In the genomic region with DNA sequence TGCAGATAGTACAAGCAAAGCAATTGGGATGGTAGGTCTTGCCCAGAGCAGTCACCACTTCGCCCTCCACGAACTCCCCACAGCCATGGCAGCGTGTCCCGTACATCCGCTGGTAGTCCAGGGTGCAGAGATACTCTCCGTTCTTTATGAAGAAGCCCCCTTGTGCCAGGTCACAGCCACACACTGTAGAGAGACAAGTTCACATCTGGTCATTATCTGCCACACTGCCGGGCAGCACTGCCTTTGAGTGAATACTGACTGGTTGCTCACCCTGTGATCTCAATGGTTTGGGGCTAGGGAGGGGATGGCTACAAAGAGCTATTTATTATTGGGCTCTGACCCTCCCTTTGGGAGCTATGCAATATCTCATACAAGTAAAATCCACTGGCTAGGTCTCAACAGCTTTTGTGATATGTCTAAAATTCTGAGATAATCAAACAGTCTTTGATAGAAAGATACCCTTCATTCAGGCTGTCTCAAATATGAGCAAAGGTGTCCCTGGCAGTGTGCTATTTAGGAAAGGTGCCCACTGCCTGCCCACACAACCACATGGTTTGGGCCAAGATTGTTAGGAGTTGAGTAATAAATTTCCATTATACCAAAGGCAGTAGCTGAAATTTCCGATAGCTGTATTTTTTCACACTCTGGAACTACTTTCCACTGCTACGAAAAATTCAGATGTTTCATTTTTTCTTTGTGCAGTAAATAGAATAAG, we compare ENCODE assay signal across 18 cellular contexts.
A peak's percentile ranks its signal among the peaks of the same experiment; 100 is the strongest.
DNase-seq lines count a peak whose midpoint lies in the region; ATAC-seq and TF ChIP-seq lines count a peak whose summit lies in the region.
"Had no signal": no experiment of that assay in that cellular context is flagged by ENCODE, and none has a peak within 500 bp of the region (broad histone marks: within the 10 kb centered on the region; RNA-seq: fewer than 3 reads in every experiment).

No MANE protein-coding gene starts in this region.

- H2AFZ ChIP-seq in H9 (ENCODE audit: low read length) = no peak overlapping the region
- no peak overlapping the region for H2AFZ ChIP-seq in mammary epithelial cell (ENCODE audit: low read depth, low read length)

- H3K14ac ChIP-seq in H9 (ENCODE audit: insufficient read depth, low read length) = 0 out of 2 replicates have a peak overlapping the region, but pooled peaks have one; percentile 22

- H3T11ph ChIP-seq in H9 (ENCODE audit: low read length) = no peak overlapping the region

- H3K9ac ChIP-seq in H9 (ENCODE audit: extremely low read depth, insufficient read length, low read length) (no peak overlapping the region), mammary epithelial cell (ENCODE audit: insufficient read depth, low read length) (no peak overlapping the region), colonic mucosa (ENCODE audit: low read depth in 2 of 2, low read length in 2 of 2) (no peak overlapping the region)

- H4K20me1 ChIP-seq in H9 (ENCODE audit: control insufficient read depth, insufficient read depth, insufficient read length) (no peaks in the 10 kb centered on the region), mammary epithelial cell (ENCODE audit: insufficient read depth, low read length) (no peaks in the 10 kb centered on the region)

- no peak for TF ChIP-seq CTCF in H9 (conservative IDR thresholded peaks at IDR 0.05)
- no peak for TF ChIP-seq CTCF in mammary epithelial cell (conservative IDR thresholded peaks at IDR 0.05 in 1 of 2, IDR thresholded peaks at IDR 0.05 in 1 of 2; ENCODE audit: extremely low read depth in 1 of 2, insufficient read depth in 1 of 2, low read depth in 1 of 2, low read length in 2 of 2)
- TF ChIP-seq CTCF in right atrium auricular region (IDR thresholded peaks at IDR 0.05) = no peak
- TF ChIP-seq CTCF in colonic mucosa (IDR thresholded peaks at IDR 0.05) = no peak

- dilution Hi-C loops in mammary epithelial cell (cut with HindIII; ENCODE audit: low sequenced_read_pairs) = no loop called here

- intact Hi-C loops in mammary epithelial cell (cut with micrococcal nuclease) (loop anchor here (2.0 kb wide), 2 partner anchors 49 to 57 kb away; no protein-coding TSS in a partner anchor), colonic mucosa (cut with DNase I) (no loop called here)

- H3K56ac ChIP-seq in H9 (ENCODE audit: insufficient read length, low read depth, low read length) = no peak overlapping the region

- no peak overlapping the region for H3K4ac ChIP-seq in H9 (ENCODE audit: low read depth, low read length)

- no peak overlapping the region for H3K4me3 Mint-ChIP-seq in H9
- H3K4me3 Mint-ChIP-seq: activated CD8-positive, alpha-beta memory T cell treated with anti-CD3 and anti-CD28 coated beads, Interleukin-2, amount 10 ng/mL, durations not matched to agents 7 days and 5 days; activated naive CD4-positive, alpha-beta T cell treated with anti-CD3 and anti-CD28 coated beads, Interleukin-2, amount 50 U/mL, for 24 hours; neural crest cell had no signal

- no peaks in the 10 kb centered on the region for H3K36me3 Mint-ChIP-seq in H9 (ENCODE audit: insufficient read depth in 1 of 3, low read depth in 3 of 3)
- H3K36me3 Mint-ChIP-seq: activated CD8-positive, alpha-beta memory T cell treated with anti-CD3 and anti-CD28 coated beads, Interleukin-2, amount 10 ng/mL, durations not matched to agents 7 days and 5 days; activated naive CD4-positive, alpha-beta T cell treated with anti-CD3 and anti-CD28 coated beads, Interleukin-2, amount 50 U/mL, for 24 hours had no signal

- H3K4me2 ChIP-seq in H9 (ENCODE audit: insufficient read depth, insufficient read length, low read length) (no peak overlapping the region), mammary epithelial cell (ENCODE audit: insufficient read depth, low read depth, low read length) (peak overlapping the region; percentile 31)

- in situ Hi-C loops in mammary epithelial cell (cut with MboI; ENCODE audit: low sequenced_read_pairs in 2 of 2) = loop anchor here in 1 of 2 donors (10.0 kb wide), 1 partner anchor 119 kb away; no protein-coding TSS in a partner anchor

- no peak overlapping the region for H3K23ac ChIP-seq in H9 (ENCODE audit: insufficient read length, low read depth, low read length)

- no peak overlapping the region for H2BK12ac ChIP-seq in H9 (ENCODE audit: insufficient read length, low read depth, low read length)

- H2AK5ac ChIP-seq in H9 (ENCODE audit: insufficient read length, low read length) = no peak overlapping the region

- H2BK120ac ChIP-seq in H9 (ENCODE audit: low read depth, low read length, poor library complexity, severe bottlenecking) = no peak overlapping the region

- H3K4me1 Mint-ChIP-seq in H9 = peaks cover 3 to 11% of the 10 kb centered on the region in 2 experiments; a peak in 3 of 4 replicates
- H3K4me1 Mint-ChIP-seq: activated CD8-positive, alpha-beta memory T cell treated with anti-CD3 and anti-CD28 coated beads, Interleukin-2, amount 10 ng/mL, durations not matched to agents 7 days and 5 days; activated naive CD4-positive, alpha-beta T cell treated with anti-CD3 and anti-CD28 coated beads, Interleukin-2, amount 50 U/mL, for 24 hours had no signal

- H3K27ac ChIP-seq in H9 (ENCODE audit: insufficient read length, low read depth, low read length) (no peak overlapping the region), mammary epithelial cell (ENCODE audit: insufficient read depth, low read depth, low read length) (no peak overlapping the region), right atrium auricular region (peak overlapping the region; percentile 54 to 56), colonic mucosa (no peak overlapping the region)

- DNase-seq in H9 (no peak), mammary epithelial cell (peak; percentile 32), right atrium auricular region (ENCODE audit: low spot score) (no peak), renal cortical epithelial cell (ENCODE audit: low read depth) (peak; percentile 25), colonic mucosa (no peak), hepatic stellate cell (ENCODE audit: low spot score) (no peak)
- DNase-seq: activated CD4-positive, alpha-beta T cell treated with anti-CD3 and anti-CD28 coated beads for 4 hours; activated CD8-positive, alpha-beta memory T cell treated with anti-CD3 and anti-CD28 coated beads, Interleukin-2, amount 10 ng/mL, durations not matched to agents 7 days and 5 days; Caco-2; DND-41; glutamatergic neuron; left colon; NCI-H82; T-helper 1 cell had no signal

- H3K27me3 Mint-ChIP-seq in H9 (ENCODE audit: low read depth) = no peaks in the 10 kb centered on the region
- H3K27me3 Mint-ChIP-seq: activated CD8-positive, alpha-beta memory T cell treated with anti-CD3 and anti-CD28 coated beads, Interleukin-2, amount 10 ng/mL, durations not matched to agents 7 days and 5 days; activated naive CD4-positive, alpha-beta T cell treated with anti-CD3 and anti-CD28 coated beads, Interleukin-2, amount 50 U/mL, for 24 hours had no signal

- no peak overlapping the region for H3K4me3 ChIP-seq in mammary epithelial cell (replicated peaks in 1 of 3; ENCODE audit: insufficient read depth in 1 of 3, low read depth in 2 of 3, low read length in 3 of 3)
- H3K4me3 ChIP-seq in right atrium auricular region = no peak overlapping the region
- H3K4me3 ChIP-seq in colonic mucosa = no peak overlapping the region

- WGBS in H9 (ENCODE audit: extremely low coverage, insufficient read length, low lambda C conversion rate) = no CpG with 5 or more reads among the region's 9 CpGs
- 74% methylated on average over 9 of the region's 9 CpGs for WGBS in mammary epithelial cell (ENCODE audit: low coverage, missing lambda C conversion rate)

- no peak overlapping the region for H2BK20ac ChIP-seq in H9 (ENCODE audit: low read depth, low read length, poor library complexity, severe bottlenecking)

- H3K9me3 Mint-ChIP-seq in H9 = no peaks in the 10 kb centered on the region
- H3K9me3 Mint-ChIP-seq: activated naive CD4-positive, alpha-beta T cell treated with anti-CD3 and anti-CD28 coated beads, Interleukin-2, amount 50 U/mL, for 24 hours; neural crest cell had no signal

- H3K27me3 ChIP-seq in H9 (ENCODE audit: insufficient read depth, low read length) = no peaks in the 10 kb centered on the region
- H3K27me3 ChIP-seq in mammary epithelial cell (ENCODE audit: insufficient read depth, low read length) = no peaks in the 10 kb centered on the region
- no peaks in the 10 kb centered on the region for H3K27me3 ChIP-seq in right atrium auricular region
- no peaks in the 10 kb centered on the region for H3K27me3 ChIP-seq in colonic mucosa

- H3K18ac ChIP-seq in H9 (ENCODE audit: insufficient read length, low read depth, low read length) = no peak overlapping the region

- CTCF ChIA-PET in mammary epithelial cell (lab: Charles Lee; ENCODE audit: low non-redundant PET) = no interaction called here

- H3K9me3 ChIP-seq in H9 (ENCODE audit: control insufficient read depth, low read depth, low read length) (no peaks in the 10 kb centered on the region), mammary epithelial cell (replicated peaks; ENCODE audit: insufficient read depth, low read length) (no peaks in the 10 kb centered on the region), right atrium auricular region (no peaks in the 10 kb centered on the region), colonic mucosa (no peaks in the 10 kb centered on the region)
- H3K9me3 ChIP-seq: Caco-2 had no signal

- H4K8ac ChIP-seq in H9 (replicated peaks; ENCODE audit: insufficient read length, low read depth, low read length) = no peak overlapping the region

- no peak overlapping the region for H2BK15ac ChIP-seq in H9 (ENCODE audit: low read depth, low read length)

- H3K79me1 ChIP-seq in H9 (ENCODE audit: insufficient read depth, low read depth, low read length, poor library complexity, severe bottlenecking) = no peaks in the 10 kb centered on the region

- H2BK5ac ChIP-seq in H9 (ENCODE audit: insufficient read length, low read length) = no peak overlapping the region

- no TSS peak for BruUV-seq in mammary epithelial cell (replicated peaks; lab: Mats Ljungman, UMichigan)

- no peak overlapping the region for H4K5ac ChIP-seq in H9 (ENCODE audit: insufficient read length, low read depth, low read length)

- no peaks in the 10 kb centered on the region for H3K23me2 ChIP-seq in H9 (ENCODE audit: insufficient read length, low read depth, low read length, poor library complexity, severe bottlenecking)

- H3K36me3 ChIP-seq in mammary epithelial cell (ENCODE audit: insufficient read depth, low read length) (no peaks in the 10 kb centered on the region), right atrium auricular region (peaks cover 10% of the 10 kb centered on the region), colonic mucosa (no peaks in the 10 kb centered on the region)

- H3K79me2 ChIP-seq in H9 (ENCODE audit: insufficient read depth, low read length) (no peaks in the 10 kb centered on the region), mammary epithelial cell (ENCODE audit: insufficient read depth, low read length) (no peaks in the 10 kb centered on the region)

- H3K27ac Mint-ChIP-seq in H9 = no peak overlapping the region
- H3K27ac Mint-ChIP-seq: activated CD8-positive, alpha-beta memory T cell treated with anti-CD3 and anti-CD28 coated beads, Interleukin-2, amount 10 ng/mL, durations not matched to agents 7 days and 5 days; activated naive CD4-positive, alpha-beta T cell treated with anti-CD3 and anti-CD28 coated beads, Interleukin-2, amount 50 U/mL, for 24 hours had no signal

- H4K91ac ChIP-seq in H9 (ENCODE audit: insufficient read length, low read depth, low read length) = no peak overlapping the region

- ATAC-seq in GM21528 (IDR thresholded peaks at IDR 0.05; ENCODE audit: low FRiP score, unreplicated experiment) (no peak), HG02763 (IDR thresholded peaks at IDR 0.05; ENCODE audit: unreplicated experiment) (no peak)
- ATAC-seq: activated CD8-positive, alpha-beta memory T cell treated with anti-CD3 and anti-CD28 coated beads, Interleukin-2, amount 10 ng/mL, durations not matched to agents 7 days and 5 days; left colon had no signal

- H3K4me1 ChIP-seq in H9 (ENCODE audit: insufficient read depth, low read length) (peaks cover 3% of the 10 kb centered on the region; the same call in 1 of the 2 replicates), mammary epithelial cell (ENCODE audit: insufficient read depth, low read length) (peaks cover 26% of the 10 kb centered on the region), right atrium auricular region (peaks cover 0 to 67% of the 10 kb centered on the region in 2 donors), colonic mucosa (no peaks in the 10 kb centered on the region)

Comparison
In these comparisons a context has a peak if more than half of its experiments do, and no peak if none do; other contexts are left out.
1. DNase-seq: peak in mammary epithelial cell (single experiment) and renal cortical epithelial cell (single experiment); none in H9 (single experiment), right atrium auricular region (single experiment), colonic mucosa (single experiment) and hepatic stellate cell (single experiment).
2. H3K27ac ChIP-seq: peak in right atrium auricular region (2 of 2); none in H9 (single experiment), mammary epithelial cell (single experiment) and colonic mucosa (single experiment).